ENCODE assay signal across 12 cellular contexts in genomic region chr3:125061170-125061569, GRCh38. TPM values are rescaled to one million over a fixed set of nuclear protein-coding genes. Genes with fewer than 3 reads are reported as not detected.
DNase-seq lines count a peak whose midpoint lies in the region; ATAC-seq and TF ChIP-seq lines count a peak whose summit lies in the region.
"Had no signal": no experiment of that assay in that cellular context is flagged by ENCODE, and none has a peak within 500 bp of the region (broad histone marks: within the 10 kb centered on the region; RNA-seq: fewer than 3 reads in every experiment).

No MANE protein-coding gene starts in this region.

- H3K27ac ChIP-seq in HEK293 (ENCODE audit: extremely low read depth, low read depth, low read length) (no peak overlapping the region), left lung (peak overlapping the region; percentile 58 to 60), testis (peak overlapping the region; percentile 74 to 79)

- intact Hi-C loops in left lung (cut with DNase I) (loop anchor here in 1 of 2 donors (10.0 kb wide), 1 partner anchor 74 kb away; no protein-coding TSS in a partner anchor), testis (cut with DNase I; ENCODE audit: low total_unique reads) (no loop called here)

- ATAC-seq in left lung (peak; percentile 22), HG03432 (IDR thresholded peaks at IDR 0.05; ENCODE audit: unreplicated experiment) (no peak), GM21528 (IDR thresholded peaks at IDR 0.05; ENCODE audit: low FRiP score, unreplicated experiment) (no peak), GM21723 (IDR thresholded peaks at IDR 0.05; ENCODE audit: unreplicated experiment) (no peak)

- WGBS in testis, 2 donors = 26 to 40% methylated on average over 4 of the region's 4 CpGs

- peaks cover 0 to 7% of the 10 kb centered on the region in 2 donors for H3K27me3 ChIP-seq in left lung
- H3K27me3 ChIP-seq in testis = no peaks in the 10 kb centered on the region

- DNase-seq in choroid plexus epithelial cell (ENCODE audit: low read depth) (peak; percentile 78), left lung (no peak), testis (peak; percentile 80), NCI-H1105 treated with DMSO at 0.1 percent for 48 hours (lab: John Stamatoyannopoulos, UW) (no peak)
- DNase-seq: activated T-cell treated with anti-CD3 and anti-CD28 coated beads, Interleukin-2, amount 50 U/mL, for 1 hour; NK-92 treated with Interleukin-12 subunit alpha and Interleukin-12 subunit beta, amount 100 ng/mL, for 24 hours; occipital lobe; T-helper 9 cell had no signal

- TF ChIP-seq POLR2A in testis (IDR thresholded peaks at IDR 0.05) = no peak

- H3K36me3 ChIP-seq in HEK293 (ENCODE audit: control insufficient read depth in 2 of 2, insufficient read depth in 1 of 2, low read length in 2 of 2) = no peaks in the 10 kb centered on the region
- no peaks in the 10 kb centered on the region for H3K36me3 ChIP-seq in left lung
- H3K36me3 ChIP-seq in testis (ENCODE audit: low read depth, missing control alignments) = no peaks in the 10 kb centered on the region

- POLR2A ChIA-PET in HEK293 (lab: Yijun Ruan, JAX) = no interaction called here

- H3K4me1 ChIP-seq in HEK293 (ENCODE audit: control insufficient read depth, insufficient read depth, low read length) (peaks cover 4% of the 10 kb centered on the region), left lung (peaks cover 20 to 47% of the 10 kb centered on the region in 2 donors), testis (peaks cover 36% of the 10 kb centered on the region)

- CTCF ChIA-PET in HEK293 (lab: Yijun Ruan, JAX) = interaction anchor here (0.7 kb wide), 1 partner anchor 870 kb away, joined by 3 read pairs; no protein-coding TSS in a partner anchor

- H3K4me3 ChIP-seq in HEK293 (ENCODE audit: low read depth, low read length) (no peak overlapping the region), choroid plexus epithelial cell (ENCODE audit: low read depth, low read length) (no peak overlapping the region), left lung (no peak overlapping the region), testis (no peak overlapping the region)

- H3K9me3 ChIP-seq in HEK293 (ENCODE audit: control insufficient read depth, insufficient read depth, low read depth, low read length) (no peaks in the 10 kb centered on the region), left lung (no peaks in the 10 kb centered on the region), testis (no peaks in the 10 kb centered on the region)

- TF ChIP-seq CTCF in HEK293 (tag by site-specific recombination; IDR thresholded peaks at IDR 0.05) (no peak), choroid plexus epithelial cell (conservative IDR thresholded peaks at IDR 0.05; ENCODE audit: low read depth, low read length) (no peak), left lung (IDR thresholded peaks at IDR 0.05) (no peak), testis (IDR thresholded peaks at IDR 0.05) (no peak)

TF ChIP-seq in HEK293, 187 proteins besides CTCF, POLR2A, EP300 and RAD21:
- 0 out of 2 replicates have a peak, but pooled peaks have one; percentile 23 for TF ChIP-seq FEZF1 (tag by site-specific recombination; IDR thresholded peaks at IDR 0.05)
- no peak for TF ChIP-seq ZNF707 (tag by site-specific recombination; IDR thresholded peaks at IDR 0.05)
- TF ChIP-seq ZNF48 (tag by site-specific recombination; IDR thresholded peaks at IDR 0.05) = no peak
- TF ChIP-seq ZSCAN30 (tag by site-specific recombination; IDR thresholded peaks at IDR 0.05) = no peak
- TF ChIP-seq MEIS1 (CRISPR knock-in tag; IDR thresholded peaks at IDR 0.05; ENCODE audit: borderline replicate concordance) = no peak

RNA-seq across cellular contexts. Expression of gene HEG1, which starts 5.4 kb away (rescaled TPM):
- total RNA-seq in left lung = 100 to 1,000 TPM; 107 to 132 TPM
- 100 to 1,000 TPM; 120 to 160 TPM for total RNA-seq in testis
- polyA plus RNA-seq in testis (ENCODE audit: insufficient read depth, low read depth, low replicate concordance) = 50.3 TPM

Comparison
In these comparisons a context has a peak if more than half of its experiments do, and no peak if none do; other contexts are left out.
1. DNase-seq: peak in choroid plexus epithelial cell (single experiment) and testis (single experiment); none in left lung (0 of 2) and NCI-H1105 treated with DMSO at 0.1 percent for 48 hours (single experiment).